Comparison of ENCODE assay signal across 10 cellular contexts in the genomic region with DNA sequence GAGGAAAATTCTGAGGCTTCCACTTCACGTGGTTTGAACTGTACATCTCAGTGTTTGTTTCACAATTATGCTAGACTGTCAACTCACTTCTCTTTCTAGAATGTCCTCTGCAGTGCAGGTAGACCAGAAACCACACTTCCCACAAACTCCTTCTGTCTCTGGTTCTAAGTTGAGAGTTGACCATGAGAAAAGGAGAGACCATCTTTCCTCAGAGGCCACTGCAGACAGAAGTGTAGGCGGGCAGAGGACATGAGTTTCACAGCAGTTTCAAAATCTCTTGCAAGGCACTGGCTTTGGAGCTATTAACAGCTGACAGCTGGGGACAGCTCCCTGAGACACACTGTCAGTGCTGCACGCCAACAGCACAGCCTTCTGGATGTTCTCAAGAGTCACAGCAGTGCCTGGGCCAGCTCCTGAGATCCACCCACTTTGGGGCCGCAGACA. TPM values are rescaled to one million over a fixed set of nuclear protein-coding genes. Genes with fewer than 3 reads are reported as not detected.
DNase-seq lines count a peak whose midpoint lies in the region; ATAC-seq, FAIRE-seq and TF ChIP-seq lines count a peak whose summit lies in the region.
"Had no signal": no experiment of that assay in that cellular context is flagged by ENCODE, and none has a peak within 500 bp of the region (broad histone marks: within the 10 kb centered on the region; RNA-seq: fewer than 3 reads in every experiment).

No MANE protein-coding gene starts in this region.

- ATAC-seq in HG03103 (IDR thresholded peaks at IDR 0.05; ENCODE audit: low read depth, unreplicated experiment) = peak; percentile 83
- peak; percentile 54; the same call in 2 of the 3 replicates for ATAC-seq in K562
- ATAC-seq: A549 had no signal

- no peak for TF ChIP-seq CTCF in K562 (IDR thresholded peaks at IDR 0.05 in 2 of 3, conservative IDR thresholded peaks at IDR 0.05 in 1 of 3; ENCODE audit: insufficient read depth in 2 of 3, low read depth in 1 of 3, low read length in 3 of 3)
- TF ChIP-seq CTCF in Calu3 (IDR thresholded peaks at IDR 0.05; ENCODE audit: unreplicated experiment) = no peak
- TF ChIP-seq CTCF in esophagus squamous epithelium (IDR thresholded peaks at IDR 0.05) = no peak

- no peak overlapping the region for H2AFZ ChIP-seq in K562 (ENCODE audit: low read depth, low read length)

- TF ChIP-seq POLR2A in K562 (conservative IDR thresholded peaks at IDR 0.05) (no peak), esophagus squamous epithelium (IDR thresholded peaks at IDR 0.05) (no peak)

- no peak overlapping the region for H3K4me2 ChIP-seq in K562 (ENCODE audit: insufficient read depth, low read length)
- H3K4me2 ChIP-seq: A549 had no signal

- no TSS peak for BruUV-seq in K562 (replicated peaks; lab: Mats Ljungman, UMichigan)
- BruUV-seq in Calu3 (replicated peaks; lab: Mats Ljungman, UMichigan) = no TSS peak

- TF ChIP-seq EP300 in K562 (IDR thresholded peaks at IDR 0.05; ENCODE audit: low read length) = no peak

- no peak overlapping the region for H3K4me3 ChIP-seq in K562
- no peak overlapping the region for H3K4me3 ChIP-seq in skeletal muscle cell (ENCODE audit: low read depth, low read length)
- no peak overlapping the region for H3K4me3 ChIP-seq in esophagus squamous epithelium
- H3K4me3 ChIP-seq: A549, gastrocnemius medialis had no signal

- H3K79me2 ChIP-seq in K562 (ENCODE audit: control insufficient read depth, insufficient read depth, low read length) = no peaks in the 10 kb centered on the region

- H3K9me3 Mint-ChIP-seq in activated CD4-positive, alpha-beta T cell treated with anti-CD3 and anti-CD28 coated beads, Interleukin-2, amount 10 ng/mL, durations not matched to agents 7 days and 5 days = no peaks in the 10 kb centered on the region
- no peaks in the 10 kb centered on the region for H3K9me3 Mint-ChIP-seq in Calu3 (ENCODE audit: low read depth, unreplicated experiment)

- H3K27ac ChIP-seq in K562 (ENCODE audit: extremely low read depth, low read depth, low read length) (no peak overlapping the region), esophagus squamous epithelium (no peak overlapping the region)
- H3K27ac ChIP-seq: A549, gastrocnemius medialis had no signal

- H4K20me1 ChIP-seq in K562 (replicated peaks; ENCODE audit: control insufficient read depth, insufficient read depth, low read length) = no peaks in the 10 kb centered on the region

- H3K4me1 Mint-ChIP-seq in activated CD4-positive, alpha-beta T cell treated with anti-CD3 and anti-CD28 coated beads, Interleukin-2, amount 10 ng/mL, durations not matched to agents 7 days and 5 days = no peaks in the 10 kb centered on the region
- H3K4me1 Mint-ChIP-seq in Calu3 (ENCODE audit: low read depth, unreplicated experiment) = no peaks in the 10 kb centered on the region

- 87% methylated on average over 4 of the region's 4 CpGs for WGBS in K562 (ENCODE audit: insufficient coverage, low coverage, missing lambda C conversion rate)
- 72% methylated on average over 4 of the region's 4 CpGs for WGBS in esophagus squamous epithelium, 2 donors

- CTCF ChIA-PET in activated CD4-positive, alpha-beta T cell treated with anti-CD3 and anti-CD28 coated beads, Interleukin-2, amount 10 ng/mL, durations not matched to agents 7 days and 5 days (lab: Charles Lee) = no interaction called here
- CTCF ChIA-PET in K562 (lab: Yijun Ruan, JAX; ENCODE audit: low intra/inter-chr PET ratio) = no interaction called here
- CTCF ChIA-PET in Calu3 (lab: Charles Lee) = no interaction called here

- peaks cover 11% of the 10 kb centered on the region for H3K36me3 Mint-ChIP-seq in activated CD4-positive, alpha-beta T cell treated with anti-CD3 and anti-CD28 coated beads, Interleukin-2, amount 10 ng/mL, durations not matched to agents 7 days and 5 days (ENCODE audit: low read depth)
- peaks cover 18% of the 10 kb centered on the region for H3K36me3 Mint-ChIP-seq in Calu3 (ENCODE audit: insufficient read depth, unreplicated experiment)

- in situ Hi-C loops in K562 (cut with MboI) = no loop called here

- no peaks in the 10 kb centered on the region for H3K27me3 ChIP-seq in K562 (ENCODE audit: control insufficient read depth in 2 of 2, insufficient read depth in 2 of 2, low read length in 2 of 2)
- no peaks in the 10 kb centered on the region for H3K27me3 ChIP-seq in esophagus squamous epithelium
- H3K27me3 ChIP-seq: gastrocnemius medialis had no signal

- no peaks in the 10 kb centered on the region for H3K27me3 Mint-ChIP-seq in activated CD4-positive, alpha-beta T cell treated with anti-CD3 and anti-CD28 coated beads, Interleukin-2, amount 10 ng/mL, durations not matched to agents 7 days and 5 days
- H3K27me3 Mint-ChIP-seq in Calu3 (ENCODE audit: unreplicated experiment) = no peaks in the 10 kb centered on the region

- no peak overlapping the region for H3K27ac Mint-ChIP-seq in activated CD4-positive, alpha-beta T cell treated with anti-CD3 and anti-CD28 coated beads, Interleukin-2, amount 10 ng/mL, durations not matched to agents 7 days and 5 days
- H3K27ac Mint-ChIP-seq in Calu3 (ENCODE audit: unreplicated experiment) = no peak overlapping the region

- intact Hi-C loops in K562 (cut with micrococcal nuclease) (no loop called here), Calu3 (cut with micrococcal nuclease; ENCODE audit: unreplicated experiment) (no loop called here), esophagus squamous epithelium (cut with DNase I) (no loop called here)

- FAIRE-seq in K562 (lab: Jason Lieb, UNC) = peak; percentile 15
- FAIRE-seq: A549 had no signal

- peaks cover 24% of the 10 kb centered on the region; the same call in 2 of the 3 replicates for H3K36me3 ChIP-seq in K562 (ENCODE audit: control insufficient read depth, insufficient read depth, low read length)
- peaks cover 0 to 76% (median 5%) of the 10 kb centered on the region in 3 donors for H3K36me3 ChIP-seq in esophagus squamous epithelium

- POLR2A ChIA-PET in activated CD4-positive, alpha-beta T cell treated with anti-CD3 and anti-CD28 coated beads, Interleukin-2, amount 10 ng/mL, durations not matched to agents 7 days and 5 days (lab: Charles Lee) = interaction anchor here (0.6 kb wide), 1 partner anchor 39 kb away, joined by 7 read pairs; no protein-coding TSS in a partner anchor
- POLR2A ChIA-PET in K562 (lab: Yijun Ruan, JAX) = interaction anchor here (0.8 kb wide), 1 partner anchor 27 kb away, joined by 3 read pairs; no protein-coding TSS in a partner anchor

- no peaks in the 10 kb centered on the region for H3K4me1 ChIP-seq in K562 (replicated peaks in 1 of 2; ENCODE audit: control insufficient read depth in 2 of 2, insufficient read depth in 2 of 2, low read length in 2 of 2)
- H3K4me1 ChIP-seq in esophagus squamous epithelium = no peaks in the 10 kb centered on the region
- H3K4me1 ChIP-seq: A549, gastrocnemius medialis had no signal

- no peak for TF ChIP-seq RAD21 in K562 (CRISPR knock-in tag; conservative IDR thresholded peaks at IDR 0.05 in 1 of 2, IDR thresholded peaks at IDR 0.05 in 1 of 2)

- no peaks in the 10 kb centered on the region for H3K9me1 ChIP-seq in K562 (ENCODE audit: control insufficient read depth, insufficient read depth, low read length)

- no peak overlapping the region for H3K9ac ChIP-seq in K562 (ENCODE audit: insufficient read depth in 1 of 2, low read depth in 2 of 2, low read length in 2 of 2)

- H3K9me3 ChIP-seq in K562 (replicated peaks; ENCODE audit: control insufficient read depth, insufficient read depth, low read depth, low read length) (no peaks in the 10 kb centered on the region), esophagus squamous epithelium (no peaks in the 10 kb centered on the region)
- H3K9me3 ChIP-seq: A549, gastrocnemius medialis had no signal

- peak; percentile 7 for DNase-seq in activated CD4-positive, alpha-beta T cell treated with anti-CD3 and anti-CD28 coated beads, Interleukin-2, amount 10 ng/mL, durations not matched to agents 7 days and 5 days
- no peak for DNase-seq in activated CD4-positive, alpha-beta T cell treated with anti-CD3 and anti-CD28 coated beads, Interleukin-2, amount 50 U/mL, for 1 hour
- DNase-seq in K562 (ENCODE audit: extremely low read depth in 1 of 4, low spot score in 3 of 4) (no peak), skeletal muscle cell (ENCODE audit: low read depth) (peak; percentile 11), Calu3 (no peak), esophagus squamous epithelium (lab: John Stamatoyannopoulos, UW) (no peak), NCI-H2196 treated with DMSO at 0.1 percent for 48 hours (lab: John Stamatoyannopoulos, UW; ENCODE audit: unreplicated experiment) (no peak)

- no peak overlapping the region for H3K4me3 Mint-ChIP-seq in activated CD4-positive, alpha-beta T cell treated with anti-CD3 and anti-CD28 coated beads, Interleukin-2, amount 10 ng/mL, durations not matched to agents 7 days and 5 days
- no peak overlapping the region for H3K4me3 Mint-ChIP-seq in Calu3 (ENCODE audit: low read depth, unreplicated experiment)

RNA-seq across cellular contexts. Expression of gene MOXD1, which starts 55.4 kb away (rescaled TPM):
- not detected for total RNA-seq in activated CD4-positive, alpha-beta T cell treated with anti-CD3 and anti-CD28 coated beads, Interleukin-2, amount 10 ng/mL, durations not matched to agents 7 days and 5 days
- not detected in 2 replicates for total RNA-seq in K562 (2011; cell fraction: chromatin; rRNA removed; ENCODE audit: low replicate concordance)
- not detected in 2 replicates for total RNA-seq in K562 (2011; cell fraction: nucleolus; rRNA removed)
- not detected in 2 replicates for total RNA-seq in K562 (2011; cell fraction: nucleoplasm; rRNA removed)
- total RNA-seq in K562 (2014; rRNA removed) (not detected in 2 replicates), K562 (2014; rRNA removed; fragmentation: Illumina TruSeq; extraction: Trizol) (not detected in 2 replicates), K562 (2015; rRNA removed; fragmentation: Illumina TruSeq; extraction: Trizol) (not detected in 2 replicates), K562 (2021) (0.04 TPM in 1 of 2 replicates, not detected in the other), Calu3 (2022) (13.2 and 13.6 TPM in 2 replicates), esophagus squamous epithelium (10 to 100 TPM; 11.9 to 59.2 (median 25.0) TPM)
- polyA plus RNA-seq in K562 (2011; rRNA removed) (not detected in 2 replicates), K562 (2014; fragmentation: Illumina TruSeq; extraction: Trizol) (not detected in 2 replicates), K562 (2014; fragmentation: Nextera tagmentation; extraction: Ambion mirVana) (not detected), K562 (2014; rRNA removed) (not detected in 2 replicates)
- not detected in 2 replicates for polyA plus RNA-seq in K562 (2011; cell fraction: cytosol; rRNA removed)
- not detected in 2 replicates for polyA plus RNA-seq in K562 (2011; cell fraction: nucleus; rRNA removed)
- polyA plus RNA-seq in K562 (2012) = not detected in 2 replicates
- not detected in 2 replicates for polyA minus RNA-seq in K562 (2011; rRNA and poly(A)+ RNA removed)
- not detected in 2 replicates for polyA minus RNA-seq in K562 (2011; cell fraction: cytosol; rRNA and poly(A)+ RNA removed)
- not detected in 2 replicates for polyA minus RNA-seq in K562 (2011; cell fraction: nucleus; rRNA and poly(A)+ RNA removed)

RNA-seq across cellular contexts. Expression of gene STX7, which starts 56.2 kb away (rescaled TPM):
- total RNA-seq in activated CD4-positive, alpha-beta T cell treated with anti-CD3 and anti-CD28 coated beads, Interleukin-2, amount 10 ng/mL, durations not matched to agents 7 days and 5 days = 10 to 100 TPM; 20.2 to 24.3 TPM
- 15.2 and 26.2 TPM in 2 replicates for total RNA-seq in K562 (2011; cell fraction: chromatin; rRNA removed; ENCODE audit: low replicate concordance)
- total RNA-seq in K562 (2011; cell fraction: nucleolus; rRNA removed) = 19.7 and 24.0 TPM in 2 replicates
- total RNA-seq in K562 (2011; cell fraction: nucleoplasm; rRNA removed) = 22.8 and 25.0 TPM in 2 replicates
- 15.5 and 22.5 TPM in 2 replicates for total RNA-seq in K562 (2014; rRNA removed)
- total RNA-seq in K562 (2014; rRNA removed; fragmentation: Illumina TruSeq; extraction: Trizol) = 26.7 and 29.4 TPM in 2 replicates
- total RNA-seq in K562 (2015; rRNA removed; fragmentation: Illumina TruSeq; extraction: Trizol) = 24.5 and 30.3 TPM in 2 replicates
- 24.8 and 25.3 TPM in 2 replicates for total RNA-seq in K562 (2021)
- 29.0 and 34.4 TPM in 2 replicates for polyA plus RNA-seq in K562 (2011; rRNA removed)
- polyA plus RNA-seq in K562 (2011; cell fraction: cytosol; rRNA removed) = 7.0 and 11.7 TPM in 2 replicates
- 22.3 and 35.5 TPM in 2 replicates for polyA plus RNA-seq in K562 (2011; cell fraction: nucleus; rRNA removed)
- polyA plus RNA-seq in K562 (2012) = 19.6 and 23.8 TPM in 2 replicates
- polyA plus RNA-seq in K562 (2014; fragmentation: Illumina TruSeq; extraction: Trizol) = 26.9 and 28.4 TPM in 2 replicates
- 10 to 100 TPM; 13.0 to 14.6 TPM for polyA plus RNA-seq in K562 (2014; fragmentation: Nextera tagmentation; extraction: Ambion mirVana)
- 15.0 and 15.6 TPM in 2 replicates for polyA plus RNA-seq in K562 (2014; rRNA removed)
- polyA minus RNA-seq in K562 (2011; rRNA and poly(A)+ RNA removed) = 28.7 and 43.2 TPM in 2 replicates
- 7.3 and 13.3 TPM in 2 replicates for polyA minus RNA-seq in K562 (2011; cell fraction: cytosol; rRNA and poly(A)+ RNA removed)
- 29.6 and 51.4 TPM in 2 replicates for polyA minus RNA-seq in K562 (2011; cell fraction: nucleus; rRNA and poly(A)+ RNA removed)
- 66.8 and 73.2 TPM in 2 replicates for total RNA-seq in Calu3 (2022)
- total RNA-seq in esophagus squamous epithelium = 10 to 100 TPM; 23.7 to 34.1 (median 26.8) TPM

Comparison
In these comparisons a context has a peak if more than half of its experiments do, and no peak if none do; other contexts are left out.
1. DNase-seq: peak in activated CD4-positive, alpha-beta T cell treated with anti-CD3 and anti-CD28 coated beads, Interleukin-2, amount 10 ng/mL, durations not matched to agents 7 days and 5 days (single experiment) and skeletal muscle cell (single experiment); none in activated CD4-positive, alpha-beta T cell treated with anti-CD3 and anti-CD28 coated beads, Interleukin-2, amount 50 U/mL, for 1 hour (single experiment), K562 (0 of 4), Calu3 (single experiment), esophagus squamous epithelium (single experiment) and NCI-H2196 treated with DMSO at 0.1 percent for 48 hours (single experiment).
2. RNA of gene MOXD1, which starts 55.4 kb away (total RNA-seq): 11.9 to 59.2 TPM in esophagus squamous epithelium and 13.2 to 13.6 TPM in Calu3; not detected in activated CD4-positive, alpha-beta T cell treated with anti-CD3 and anti-CD28 coated beads, Interleukin-2, amount 10 ng/mL, durations not matched to agents 7 days and 5 days and 0.04 TPM in K562; every median in the first group is over 10 times any median in the second.